Comparison of ENCODE assay signal across 32 cellular contexts in genomic region chr18:49650426-49650891, GRCh38.
DNase-seq lines count a peak whose midpoint lies in the region; ATAC-seq and TF ChIP-seq lines count a peak whose summit lies in the region.
"Had no signal": no experiment of that assay in that cellular context is flagged by ENCODE, and none has a peak within 500 bp of the region (broad histone marks: within the 10 kb centered on the region; RNA-seq: fewer than 3 reads in every experiment).

No MANE protein-coding gene starts in this region.

- no peak for ATAC-seq in HG03442 (IDR thresholded peaks at IDR 0.05; ENCODE audit: unreplicated experiment)
- ATAC-seq: naive thymus-derived CD4-positive, alpha-beta T cell; Panc1; sciatic nerve had no signal

- H3K27me3 ChIP-seq in breast epithelium: no peaks in the 10 kb centered on the region
- H3K27me3 ChIP-seq: neutrophil had no signal

- CTCF ChIA-PET in MCF 10A (lab: Yijun Ruan, JAX): no interaction called here

- H3K4me3 Mint-ChIP-seq in MCF 10A (ENCODE audit: unreplicated experiment): no peak overlapping the region
- H3K4me3 Mint-ChIP-seq: activated CD4-positive, alpha-beta memory T cell treated with anti-CD3 and anti-CD28 coated beads for 36 hours; central memory CD8-positive, alpha-beta T cell; IgD-negative memory B cell; immature natural killer cell; naive thymus-derived CD4-positive, alpha-beta T cell; T-helper 2 cell treated with Interferon-gamma antibody and Interleukin-4, amounts not matched to agents 5 μg/mL and 100 μg/mL, for 36 hours; type B pancreatic cell had no signal

- TF ChIP-seq CTCF in MCF 10A (IDR thresholded peaks at IDR 0.05; ENCODE audit: unreplicated experiment) (no peak), breast epithelium (IDR thresholded peaks at IDR 0.05) (no peak), fibroblast of the aortic adventitia (IDR thresholded peaks at IDR 0.05; ENCODE audit: insufficient read depth, low read length) (no peak)

- no peaks in the 10 kb centered on the region for H3K4me1 ChIP-seq in breast epithelium
- H3K4me1 ChIP-seq: HAP-1 had no signal

- H3K4me3 ChIP-seq in breast epithelium: no peak overlapping the region
- H3K4me3 ChIP-seq in fibroblast of the aortic adventitia (ENCODE audit: low read depth, low read length): no peak overlapping the region
- H3K4me3 ChIP-seq: HAP-1, left ventricle myocardium inferior had no signal

- H3K4me1 Mint-ChIP-seq in MCF 10A (ENCODE audit: insufficient read depth, unreplicated experiment): no peaks in the 10 kb centered on the region
- H3K4me1 Mint-ChIP-seq: immature natural killer cell had no signal

- H3K27ac ChIP-seq in breast epithelium: no peak overlapping the region
- H3K27ac ChIP-seq: 22Rv1, C4-2B, left ventricle myocardium inferior, neutrophil had no signal

- H3K36me3 ChIP-seq in breast epithelium: no peaks in the 10 kb centered on the region
- H3K36me3 ChIP-seq: HAP-1, left ventricle myocardium inferior, neutrophil had no signal

- intact Hi-C loops in MCF 10A (cut with micrococcal nuclease): no loop called here
- intact Hi-C loops in breast epithelium (cut with DNase I; ENCODE audit: low total_unique reads): no loop called here

- no peak overlapping the region for H3K27ac Mint-ChIP-seq in MCF 10A (ENCODE audit: low read depth, unreplicated experiment)
- H3K27ac Mint-ChIP-seq: activated CD4-positive, alpha-beta memory T cell treated with anti-CD3 and anti-CD28 coated beads for 36 hours; IgD-negative memory B cell; immature natural killer cell; T-helper 2 cell treated with Interferon-gamma antibody and Interleukin-4, amounts not matched to agents 5 μg/mL and 100 μg/mL, for 36 hours; type B pancreatic cell had no signal

- DNase-seq in MCF 10A (ENCODE audit: unreplicated experiment) (peak; percentile 9), breast epithelium (ENCODE audit: low spot score in 2 of 2) (no peak), fibroblast of the aortic adventitia (ENCODE audit: low read depth) (peak; percentile 28), mesenteric fat pad (ENCODE audit: low spot score) (peak; percentile 81), NCI-H510A (lab: John Stamatoyannopoulos, UW) (no peak), foreskin melanocyte (no peak), NCI-H446 treated with DMSO at 0.1 percent for 48 hours (lab: John Stamatoyannopoulos, UW) (no peak)
- DNase-seq: activated CD4-positive, alpha-beta memory T cell treated with anti-CD3 and anti-CD28 coated beads for 36 hours; activated CD4-positive, alpha-beta T cell treated with anti-CD3 and anti-CD28 coated beads for 1 hour; activated naive CD4-positive, alpha-beta T cell treated with Interleukin-2 at 50 U/mL for 16 hours; COR-L47; dermis blood vessel endothelial cell; GDM1; immature natural killer cell; left ventricle myocardium inferior; midbrain; naive thymus-derived CD4-positive, alpha-beta T cell; NCI-H2081 treated with DMSO at 0.1 percent for 48 hours; NCI-H2227 treated with DMSO at 0.1 percent for 48 hours; SHP77; stimulated activated CD4-positive, alpha-beta T cell treated with anti-CD3 and anti-CD28 coated beads, Interleukin-4, amount 100 ng/mL, for 24 hours had no signal

- POLR2A ChIA-PET in MCF 10A (lab: Yijun Ruan, JAX): interaction anchor here (0.7 kb wide), 1 partner anchor 1747 kb away, joined by 4 read pairs; no protein-coding TSS in a partner anchor

- no peak for TF ChIP-seq POLR2A in breast epithelium (IDR thresholded peaks at IDR 0.05)

- no peaks in the 10 kb centered on the region for H3K36me3 Mint-ChIP-seq in MCF 10A (ENCODE audit: insufficient read depth, unreplicated experiment)
- H3K36me3 Mint-ChIP-seq: activated CD4-positive, alpha-beta memory T cell treated with anti-CD3 and anti-CD28 coated beads for 36 hours; IgD-negative memory B cell; immature natural killer cell; naive thymus-derived CD4-positive, alpha-beta T cell; type B pancreatic cell had no signal

- H3K9me3 Mint-ChIP-seq in MCF 10A (ENCODE audit: unreplicated experiment): no peaks in the 10 kb centered on the region
- H3K9me3 Mint-ChIP-seq: activated CD4-positive, alpha-beta memory T cell treated with anti-CD3 and anti-CD28 coated beads for 36 hours; central memory CD8-positive, alpha-beta T cell; IgD-negative memory B cell; immature natural killer cell; T-helper 2 cell treated with Interferon-gamma antibody and Interleukin-4, amounts not matched to agents 5 μg/mL and 100 μg/mL, for 36 hours; type B pancreatic cell had no signal

- no peaks in the 10 kb centered on the region for H3K27me3 Mint-ChIP-seq in MCF 10A (ENCODE audit: insufficient read depth, unreplicated experiment)
- H3K27me3 Mint-ChIP-seq: activated CD4-positive, alpha-beta memory T cell treated with anti-CD3 and anti-CD28 coated beads for 36 hours; central memory CD8-positive, alpha-beta T cell had no signal

- BruUV-seq in MCF 10A (replicated peaks; lab: Mats Ljungman, UMichigan): no TSS peak

- no peaks in the 10 kb centered on the region for H3K9me3 ChIP-seq in breast epithelium
- H3K9me3 ChIP-seq: HAP-1, left ventricle myocardium inferior, neutrophil had no signal

Comparison
In these comparisons a context has a peak if more than half of its experiments do, and no peak if none do; other contexts are left out.
1. DNase-seq: peak in MCF 10A (single experiment), fibroblast of the aortic adventitia (single experiment) and mesenteric fat pad (single experiment); none in breast epithelium (0 of 2), NCI-H510A (single experiment), foreskin melanocyte (single experiment) and NCI-H446 treated with DMSO at 0.1 percent for 48 hours (single experiment).